ENCODE assay signal across 10 cellular contexts in the genomic region with DNA sequence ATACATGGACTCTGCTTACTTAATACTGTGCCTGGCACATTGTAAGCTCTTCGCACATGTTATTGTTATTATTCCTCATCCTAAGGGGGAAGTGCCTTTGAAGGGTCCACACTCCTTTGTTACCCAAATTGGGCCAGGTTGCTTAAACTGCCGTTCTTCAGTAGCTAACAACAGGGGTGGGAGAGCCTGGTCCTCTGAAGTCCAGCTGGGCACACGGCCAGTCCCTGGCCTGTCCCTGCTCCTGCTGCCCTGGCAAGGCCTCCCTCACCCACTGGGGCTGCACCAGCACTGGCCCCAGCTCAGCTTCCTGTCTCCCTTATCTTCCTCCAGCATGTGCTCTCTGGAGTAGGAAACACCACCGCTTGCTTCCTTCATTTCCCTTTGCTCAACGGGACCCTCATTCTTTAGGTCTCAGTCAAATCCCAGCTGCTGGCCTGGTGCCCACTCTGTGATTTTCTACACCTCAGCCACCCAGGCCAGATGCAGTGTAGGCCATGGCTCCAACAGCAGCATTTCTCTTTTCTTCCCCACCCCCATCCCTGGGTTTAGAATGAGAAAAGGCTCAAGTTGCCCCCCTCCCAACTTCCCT. TPM values are rescaled to one million over a fixed set of nuclear protein-coding genes. Genes with fewer than 3 reads are reported as not detected.
A peak's percentile ranks its signal among the peaks of the same experiment; 100 is the strongest.
DNase-seq lines count a peak whose midpoint lies in the region; ATAC-seq and TF ChIP-seq lines count a peak whose summit lies in the region.
"Had no signal": no experiment of that assay in that cellular context is flagged by ENCODE, and none has a peak within 500 bp of the region (broad histone marks: within the 10 kb centered on the region; RNA-seq: fewer than 3 reads in every experiment).

No MANE protein-coding gene starts in this region.

- ATAC-seq in SK-N-SH treated with all-trans-retinoic acid at 6 μM for 48 hours: peak; percentile 66
- peak; percentile 91 for ATAC-seq in Right ventricle myocardium superior (ENCODE audit: poor library complexity)
- ATAC-seq in omental fat pad (ENCODE audit: low FRiP score): peak; percentile 49

- peak; percentile 17 for DNase-seq in EH (ENCODE audit: low read depth)
- DNase-seq in Right ventricle myocardium superior: peak; percentile 81
- DNase-seq in omental fat pad (ENCODE audit: low spot score): no peak
- DNase-seq in activated naive CD4-positive, alpha-beta T cell (lab: John Stamatoyannopoulos, UW): no peak
- DNase-seq in 8988T: no peak
- no peak for DNase-seq in SHP77 (lab: John Stamatoyannopoulos, UW)
- no peak for DNase-seq in NCI-H345 treated with DMSO at 0.1 percent for 48 hours (lab: John Stamatoyannopoulos, UW; ENCODE audit: unreplicated experiment)
- DNase-seq: activated CD8-positive, alpha-beta memory T cell treated with anti-CD3 and anti-CD28 coated beads, Interleukin-2, amount 50 U/mL, for 4 hours; stomach had no signal

- TF ChIP-seq CTCF in omental fat pad (IDR thresholded peaks at IDR 0.05): no peak

- intact Hi-C loops in Right ventricle myocardium superior (cut with DNase I): no loop called here

TF ChIP-seq in SK-N-SH treated with all-trans-retinoic acid at 6 μM for 48 hours, 23 proteins besides CTCF, POLR2A, EP300 and RAD21:
- no peak for TF ChIP-seq GLIS3 (CRISPR knock-in tag; IDR thresholded peaks at IDR 0.05)
- TF ChIP-seq TCF4 (CRISPR knock-in tag; IDR thresholded peaks at IDR 0.05; ENCODE audit: borderline replicate concordance): peak; percentile 39; the same call in 1 of the 2 replicates
- TF ChIP-seq CSDC2 (CRISPR knock-in tag; IDR thresholded peaks at IDR 0.05): no peak
TF ChIP-seq in SK-N-SH treated with all-trans-retinoic acid at 6 μM for 48 hours: peak in this region for 1.

RNA-seq across cellular contexts. Expression of a gene that starts 5.5 kb away (rescaled TPM):
- 9.3 TPM for total RNA-seq in Right ventricle myocardium superior
- 100 to 1,000 TPM; 124 to 266 (median 151) TPM for total RNA-seq in omental fat pad

RNA-seq across cellular contexts. Expression of a gene that starts 19.2 kb away (rescaled TPM):
- total RNA-seq in Right ventricle myocardium superior (9.1 TPM), omental fat pad (10 to 100 TPM; 21.1 to 37.4 (median 26.8) TPM)

Comparison
In these comparisons a context has a peak if more than half of its experiments do, and no peak if none do; other contexts are left out.
1. DNase-seq: peak in EH (single experiment) and Right ventricle myocardium superior (single experiment); none in omental fat pad (single experiment), activated naive CD4-positive, alpha-beta T cell (0 of 4), 8988T (single experiment), SHP77 (0 of 2) and NCI-H345 treated with DMSO at 0.1 percent for 48 hours (single experiment).
2. RNA of a gene that starts 5.5 kb away (total RNA-seq): 124 to 266 TPM in omental fat pad; 9.3 TPM in Right ventricle myocardium superior (single experiment); every median in the first group is over 10 times any median in the second.
3. Peak in every context shown above with its lines, with median percentiles within 50 percentile points of each other: ATAC-seq.